ENCODE assay signal across 25 cellular contexts in genomic region chr17:6108987-6109386, GRCh38. TPM values are rescaled to one million over a fixed set of nuclear protein-coding genes. Genes with fewer than 3 reads are reported as not detected.
"Had no signal": no experiment of that assay in that cellular context is flagged by ENCODE, and none has a peak within 500 bp of the region (broad histone marks: within the 10 kb centered on the region; RNA-seq: fewer than 3 reads in every experiment).

No MANE protein-coding gene starts in this region.

- H3K27me3 ChIP-seq: left lung, ovary, right atrium auricular region, right lobe of liver, stomach, testis, thyroid gland, uterus had no signal

- H3K9me3 Mint-ChIP-seq: natural killer cell treated with Interleukin-12 subunit alpha and Interleukin-12 subunit beta and Interleukin-15 and Interleukin-18, amount 100 ng/mL, for 72 hours had no signal

- H3K9me3 ChIP-seq: lower lobe of right lung, ovary, right atrium auricular region, right lobe of liver, stomach, testis, thyroid gland, uterus had no signal

- H3K4me1 ChIP-seq: heart right ventricle, left lung, lower lobe of right lung, right atrium auricular region, right lobe of liver, stomach, testis, thyroid gland, uterus had no signal

- H3K27ac Mint-ChIP-seq: mesothelial cell of epicardium; naive thymus-derived CD4-positive, alpha-beta T cell; natural killer cell treated with Interleukin-12 subunit alpha and Interleukin-12 subunit beta and Interleukin-15 and Interleukin-18, amount 100 ng/mL, for 72 hours; progenitor cell of endocrine pancreas; stimulated activated memory B cell treated with anti-CD40 and anti-IgM and Interleukin-4, amounts not matched to agents 10 μg/mL and 1 μg/mL and 100 μg/mL, for 72 hours had no signal

- ATAC-seq: heart right ventricle; left cardiac atrium; left lung; lower lobe of right lung; naive thymus-derived CD4-positive, alpha-beta T cell; right lobe of liver; stimulated activated memory B cell treated with anti-CD40 and anti-IgM and Interleukin-4, amounts not matched to agents 10 μg/mL and 1 μg/mL and 100 μg/mL, for 72 hours had no signal

- H3K4me1 Mint-ChIP-seq: mesothelial cell of epicardium; stimulated activated memory B cell treated with anti-CD40 and anti-IgM and Interleukin-4, amounts not matched to agents 10 μg/mL and 1 μg/mL and 100 μg/mL, for 72 hours had no signal

- H3K36me3 Mint-ChIP-seq: mesothelial cell of epicardium; naive thymus-derived CD4-positive, alpha-beta T cell; natural killer cell treated with Interleukin-12 subunit alpha and Interleukin-12 subunit beta and Interleukin-15 and Interleukin-18, amount 100 ng/mL, for 72 hours; stimulated activated memory B cell treated with anti-CD40 and anti-IgM and Interleukin-4, amounts not matched to agents 10 μg/mL and 1 μg/mL and 100 μg/mL, for 72 hours had no signal

- H3K4me3 ChIP-seq: heart right ventricle, hepatocyte, left lung, lower lobe of right lung, ovary, right atrium auricular region, right lobe of liver, skin epidermis, stomach, testis, thyroid gland, uterus had no signal

- DNase-seq: heart right ventricle; kidney glomerular epithelial cell; left cardiac atrium; left lung; lower lobe of right lung; mammary epithelial cell; mesenchymal stem cell; naive thymus-derived CD4-positive, alpha-beta T cell; ovary; right lobe of liver; stimulated activated CD4-positive, alpha-beta T cell treated with anti-CD3 and anti-CD28 coated beads, Interleukin-4, amount 100 ng/mL, for 4 hours; stimulated activated CD8-positive, alpha-beta memory T cell treated with anti-CD3 and anti-CD28 coated beads, Interleukin-4, amount 100 ng/mL, for 48 hours; stimulated activated naive CD4-positive, alpha-beta T cell treated with Interleukin-2 at 50 U/mL for 16 hours; stomach; testis; thyroid gland; trophoblast cell; uterus had no signal

- H3K36me3 ChIP-seq: left lung, lower lobe of right lung, ovary, right atrium auricular region, right lobe of liver, thyroid gland, uterus had no signal

- H3K4me3 Mint-ChIP-seq: mesothelial cell of epicardium; naive thymus-derived CD4-positive, alpha-beta T cell; natural killer cell treated with Interleukin-12 subunit alpha and Interleukin-12 subunit beta and Interleukin-15 and Interleukin-18, amount 100 ng/mL, for 72 hours; stimulated activated memory B cell treated with anti-CD40 and anti-IgM and Interleukin-4, amounts not matched to agents 10 μg/mL and 1 μg/mL and 100 μg/mL, for 72 hours had no signal

- H3K27ac ChIP-seq: heart right ventricle, hepatocyte, left lung, lower lobe of right lung, ovary, right atrium auricular region, right lobe of liver, skin epidermis, stomach, testis, thyroid gland, uterus had no signal

RNA-seq across cellular contexts. Expression of gene WSCD1, which starts 38.8 kb away (rescaled TPM):
- total RNA-seq: mammary epithelial cell had no signal
